ENCODE assay signal across 20 cellular contexts in genomic region chr13:57724486-57725272, GRCh38.
"Had no signal": no experiment of that assay in that cellular context is flagged by ENCODE, and none has a peak within 500 bp of the region (broad histone marks: within the 10 kb centered on the region; RNA-seq: fewer than 3 reads in every experiment).

No MANE protein-coding gene starts in this region.

- H3K4me1 Mint-ChIP-seq: activated CD4-positive, alpha-beta memory T cell treated with anti-CD3 and anti-CD28 coated beads, Interleukin-2, amount 10 ng/mL, durations not matched to agents 7 days and 5 days; activated naive CD8-positive, alpha-beta T cell treated with anti-CD3 and anti-CD28 coated beads, Interleukin-2, amount 50 U/mL, for 24 hours; mesothelial cell of epicardium; natural killer cell had no signal

- H3K4me3 ChIP-seq: heart left ventricle, left lung, pancreas, psoas muscle, thyroid gland, upper lobe of right lung had no signal

- ATAC-seq: activated naive CD8-positive, alpha-beta T cell treated with anti-CD3 and anti-CD28 coated beads, Interleukin-2, amount 50 U/mL, for 24 hours; activated T-cell treated with anti-CD3 and anti-CD28 coated beads, Interleukin-2, amount 50 U/mL, for 72 hours; heart left ventricle; left lung; natural killer cell; pancreas; psoas muscle; right cardiac atrium; stimulated activated naive CD8-positive, alpha-beta T cell treated with anti-CD3 and anti-CD28 coated beads, Interleukin-15, Interleukin-2, amounts not matched to agents 100 U/mL and 50 U/mL, for 24 hours; upper lobe of right lung had no signal

- H3K36me3 ChIP-seq: left lung, pancreas, thyroid gland, upper lobe of right lung had no signal

- H3K27ac ChIP-seq: heart left ventricle, left lung, pancreas, psoas muscle, thyroid gland, upper lobe of right lung had no signal

- H3K4me3 Mint-ChIP-seq: activated CD4-positive, alpha-beta memory T cell treated with anti-CD3 and anti-CD28 coated beads, Interleukin-2, amount 10 ng/mL, durations not matched to agents 7 days and 5 days; activated naive CD8-positive, alpha-beta T cell treated with anti-CD3 and anti-CD28 coated beads, Interleukin-2, amount 50 U/mL, for 24 hours; activated T-cell treated with anti-CD3 and anti-CD28 coated beads, Interleukin-2, amount 50 U/mL, for 72 hours; mesothelial cell of epicardium; natural killer cell; T-helper 2 cell treated with Interferon-gamma antibody and Interleukin-4, amounts not matched to agents 5 μg/mL and 100 μg/mL, for 36 hours had no signal

- DNase-seq: activated CD4-positive, alpha-beta memory T cell treated with anti-CD3 and anti-CD28 coated beads, Interleukin-2, amount 10 ng/mL, durations not matched to agents 7 days and 5 days; activated CD4-positive, alpha-beta T cell treated with anti-CD3 and anti-CD28 coated beads for 48 hours; activated effector memory CD4-positive, alpha-beta T cell treated with anti-CD3 and anti-CD28 coated beads, Interleukin-2, amount 50 U/mL, for 16 hours; activated naive CD4-positive, alpha-beta T cell treated with anti-CD3 and anti-CD28 coated beads, Interleukin-2, amount 50 U/mL, for 16 hours; activated naive CD8-positive, alpha-beta T cell treated with anti-CD3 and anti-CD28 coated beads, Interleukin-2, amount 50 U/mL, for 24 hours; activated T-cell treated with anti-CD3 and anti-CD28 coated beads, Interleukin-2, amount 50 U/mL, for 72 hours; cerebellar nuclear complex; cortex of kidney; heart left ventricle; natural killer cell; pancreas; psoas muscle; right cardiac atrium; stimulated activated CD4-positive, alpha-beta T cell treated with anti-CD3 and anti-CD28 coated beads, Interleukin-4, amount 100 ng/mL, for 24 hours; stimulated activated naive CD8-positive, alpha-beta T cell treated with anti-CD3 and anti-CD28 coated beads, Interleukin-15, Interleukin-2, amounts not matched to agents 100 U/mL and 50 U/mL, for 24 hours; thyroid gland; upper lobe of right lung had no signal

- H3K9me3 ChIP-seq: heart left ventricle, left lung, pancreas, psoas muscle, thyroid gland, upper lobe of right lung had no signal

- H3K27ac Mint-ChIP-seq: activated CD4-positive, alpha-beta memory T cell treated with anti-CD3 and anti-CD28 coated beads, Interleukin-2, amount 10 ng/mL, durations not matched to agents 7 days and 5 days; activated naive CD8-positive, alpha-beta T cell treated with anti-CD3 and anti-CD28 coated beads, Interleukin-2, amount 50 U/mL, for 24 hours; activated T-cell treated with anti-CD3 and anti-CD28 coated beads, Interleukin-2, amount 50 U/mL, for 72 hours; mesothelial cell of epicardium; natural killer cell; T-helper 2 cell treated with Interferon-gamma antibody and Interleukin-4, amounts not matched to agents 5 μg/mL and 100 μg/mL, for 36 hours had no signal

- H3K4me1 ChIP-seq: heart left ventricle, left lung, pancreas, psoas muscle, thyroid gland, upper lobe of right lung had no signal

- H3K27me3 Mint-ChIP-seq: activated CD4-positive, alpha-beta memory T cell treated with anti-CD3 and anti-CD28 coated beads, Interleukin-2, amount 10 ng/mL, durations not matched to agents 7 days and 5 days; activated naive CD8-positive, alpha-beta T cell treated with anti-CD3 and anti-CD28 coated beads, Interleukin-2, amount 50 U/mL, for 24 hours had no signal

- H3K36me3 Mint-ChIP-seq: natural killer cell had no signal

- H3K9me3 Mint-ChIP-seq: activated CD4-positive, alpha-beta memory T cell treated with anti-CD3 and anti-CD28 coated beads, Interleukin-2, amount 10 ng/mL, durations not matched to agents 7 days and 5 days; activated naive CD8-positive, alpha-beta T cell treated with anti-CD3 and anti-CD28 coated beads, Interleukin-2, amount 50 U/mL, for 24 hours; mesothelial cell of epicardium had no signal

- H3K27me3 ChIP-seq: heart left ventricle, left lung, pancreas, thyroid gland, upper lobe of right lung had no signal
